ENCODE assay signal across 2 cellular contexts in the genomic region with DNA sequence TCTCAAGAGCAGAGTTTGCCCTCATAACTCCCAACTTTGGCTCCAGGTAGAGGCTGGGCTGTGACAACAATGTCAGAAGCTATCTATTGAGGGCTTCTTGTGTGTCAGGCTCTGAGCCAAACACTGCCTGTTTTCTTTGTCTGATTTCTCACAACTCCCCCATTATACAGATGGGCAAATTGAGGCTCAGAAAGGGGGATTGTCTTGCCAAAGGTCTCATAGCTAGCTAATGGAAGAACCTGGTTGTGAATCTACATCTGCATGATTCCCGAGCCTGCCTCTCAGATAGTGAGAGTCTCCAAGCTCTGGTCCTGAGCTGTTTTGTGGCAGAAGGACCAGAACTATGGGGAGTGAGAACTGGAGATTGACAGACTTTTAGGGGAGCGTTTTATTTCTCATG.
TF ChIP-seq lines count a peak whose summit lies in the region.

No MANE protein-coding gene starts in this region.

TF ChIP-seq in HCT116, 20 proteins besides CTCF, POLR2A, EP300 and RAD21:
- TF ChIP-seq CBX3 (IDR thresholded peaks at IDR 0.05; ENCODE audit: low read depth): no peak
- TF ChIP-seq EZH2 (IDR thresholded peaks at IDR 0.05): no peak
- no peak for TF ChIP-seq EZH2phosphoT487 (IDR thresholded peaks at IDR 0.05; ENCODE audit: borderline replicate concordance)
- TF ChIP-seq YY1 (IDR thresholded peaks at IDR 0.05; ENCODE audit: extremely low read depth, insufficient replicate concordance, low read depth, low read length): no peak
- TF ChIP-seq MAX (IDR thresholded peaks at IDR 0.05): no peak
- TF ChIP-seq ZNF274 (IDR thresholded peaks at IDR 0.05; ENCODE audit: low read depth, low read length): no peak
- no peak for TF ChIP-seq POLR2AphosphoS5 (IDR thresholded peaks at IDR 0.05; ENCODE audit: low read depth, low read length)
- no peak for TF ChIP-seq FOSL1 (IDR thresholded peaks at IDR 0.05; ENCODE audit: low read depth)
- TF ChIP-seq, protein P1, sequence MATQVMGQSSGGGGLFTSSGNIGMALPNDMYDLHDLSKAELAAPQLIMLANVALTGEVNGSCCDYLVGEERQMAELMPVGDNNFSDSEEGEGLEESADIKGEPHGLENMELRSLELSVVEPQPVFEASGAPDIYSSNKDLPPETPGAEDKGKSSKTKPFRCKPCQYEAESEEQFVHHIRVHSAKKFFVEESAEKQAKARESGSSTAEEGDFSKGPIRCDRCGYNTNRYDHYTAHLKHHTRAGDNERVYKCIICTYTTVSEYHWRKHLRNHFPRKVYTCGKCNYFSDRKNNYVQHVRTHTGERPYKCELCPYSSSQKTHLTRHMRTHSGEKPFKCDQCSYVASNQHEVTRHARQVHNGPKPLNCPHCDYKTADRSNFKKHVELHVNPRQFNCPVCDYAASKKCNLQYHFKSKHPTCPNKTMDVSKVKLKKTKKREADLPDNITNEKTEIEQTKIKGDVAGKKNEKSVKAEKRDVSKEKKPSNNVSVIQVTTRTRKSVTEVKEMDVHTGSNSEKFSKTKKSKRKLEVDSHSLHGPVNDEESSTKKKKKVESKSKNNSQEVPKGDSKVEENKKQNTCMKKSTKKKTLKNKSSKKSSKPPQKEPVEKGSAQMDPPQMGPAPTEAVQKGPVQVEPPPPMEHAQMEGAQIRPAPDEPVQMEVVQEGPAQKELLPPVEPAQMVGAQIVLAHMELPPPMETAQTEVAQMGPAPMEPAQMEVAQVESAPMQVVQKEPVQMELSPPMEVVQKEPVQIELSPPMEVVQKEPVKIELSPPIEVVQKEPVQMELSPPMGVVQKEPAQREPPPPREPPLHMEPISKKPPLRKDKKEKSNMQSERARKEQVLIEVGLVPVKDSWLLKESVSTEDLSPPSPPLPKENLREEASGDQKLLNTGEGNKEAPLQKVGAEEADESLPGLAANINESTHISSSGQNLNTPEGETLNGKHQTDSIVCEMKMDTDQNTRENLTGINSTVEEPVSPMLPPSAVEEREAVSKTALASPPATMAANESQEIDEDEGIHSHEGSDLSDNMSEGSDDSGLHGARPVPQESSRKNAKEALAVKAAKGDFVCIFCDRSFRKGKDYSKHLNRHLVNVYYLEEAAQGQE (IDR thresholded peaks at IDR 0.05; ENCODE audit: low read depth): no peak
- no peak for TF ChIP-seq EGR1 (IDR thresholded peaks at IDR 0.05; ENCODE audit: low read depth)
- no peak for TF ChIP-seq TCF7L2 (IDR thresholded peaks at IDR 0.05; ENCODE audit: borderline replicate concordance, extremely low read depth, insufficient read depth, insufficient read length)

TF ChIP-seq in K562, 482 proteins besides CTCF, POLR2A, EP300 and RAD21:
- peak; percentile 78 for TF ChIP-seq RBM25 (IDR thresholded peaks at IDR 0.05; ENCODE audit: low read depth, low read length, severe bottlenecking)
- TF ChIP-seq NELFE (IDR thresholded peaks at IDR 0.05; ENCODE audit: insufficient read depth, insufficient read length): no peak
- peak; percentile 9 to 38; a peak in 2 of 4 replicates for TF ChIP-seq KDM1A (IDR thresholded peaks at IDR 0.05)
- peak; percentile 66 for TF ChIP-seq BCOR (IDR thresholded peaks at IDR 0.05)
- no peak for TF ChIP-seq SETDB1 (IDR thresholded peaks at IDR 0.05; ENCODE audit: low read length)
- TF ChIP-seq ADNP (tag; IDR thresholded peaks at IDR 0.05): peak; percentile 38; the same call in 1 of the 2 replicates
- TF ChIP-seq ZNF398 (CRISPR knock-in tag; IDR thresholded peaks at IDR 0.05): no peak
- peak; percentile 16; the same call in 1 of the 2 replicates for TF ChIP-seq HDAC2 (IDR thresholded peaks at IDR 0.05)
- no peak for TF ChIP-seq ZNF778 (CRISPR knock-in tag; IDR thresholded peaks at IDR 0.05)
- TF ChIP-seq ILK (tag; IDR thresholded peaks at IDR 0.05; ENCODE audit: borderline replicate concordance, low read depth): no peak
